ENCODE assay signal across 18 cellular contexts in the genomic region with DNA sequence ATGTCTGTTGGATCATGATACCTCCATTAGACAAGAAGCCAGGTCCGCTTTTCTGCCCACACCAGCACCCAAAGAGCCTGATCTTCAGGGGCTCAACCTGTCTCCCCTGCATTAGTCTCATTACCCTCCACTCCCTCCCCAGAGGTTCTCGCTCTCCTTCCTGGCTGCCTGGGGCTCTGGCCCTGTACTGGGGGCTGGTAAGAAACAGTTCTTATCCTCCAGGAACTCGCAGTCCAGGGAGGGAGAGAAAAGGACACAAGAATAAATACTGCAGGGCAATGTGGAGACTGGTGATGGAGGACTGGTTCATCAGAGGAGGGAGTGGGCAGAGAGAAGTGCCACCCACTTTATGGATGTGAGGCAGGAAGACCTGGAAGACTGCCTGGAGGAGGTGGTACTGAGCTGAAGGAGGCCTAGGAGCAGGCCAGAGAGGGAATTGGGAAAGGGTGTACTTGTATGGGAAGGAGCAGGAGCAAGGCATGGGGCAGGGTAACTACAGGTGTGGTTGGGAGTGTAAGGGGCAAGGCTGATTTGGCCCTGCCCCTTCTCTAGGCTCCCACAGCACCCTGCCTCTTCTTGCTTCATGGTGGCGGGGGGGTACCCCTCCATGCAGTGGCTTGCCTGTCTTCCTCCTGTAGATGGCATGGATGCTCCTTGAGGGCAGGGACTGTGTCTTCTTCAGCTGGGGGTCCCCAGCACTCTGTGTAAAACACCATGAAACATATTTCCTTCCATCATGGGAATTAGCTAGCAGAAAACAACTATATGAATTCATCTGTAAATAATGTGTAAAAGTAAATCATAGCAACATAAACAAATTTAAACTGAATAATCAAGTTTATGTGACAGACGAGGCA. TPM values are rescaled to one million over a fixed set of nuclear protein-coding genes. Genes with fewer than 3 reads are reported as not detected.
"Had no signal": no experiment of that assay in that cellular context is flagged by ENCODE, and none has a peak within 500 bp of the region (broad histone marks: within the 10 kb centered on the region; RNA-seq: fewer than 3 reads in every experiment).

No MANE protein-coding gene starts in this region.

- H3K9me3 ChIP-seq: body of pancreas, psoas muscle, spleen, tibial nerve had no signal

- H3K4me3 Mint-ChIP-seq: activated CD4-positive, alpha-beta memory T cell treated with anti-CD3 and anti-CD28 coated beads, Interleukin-2, amount 10 ng/mL, durations not matched to agents 7 days and 5 days; central memory CD8-positive, alpha-beta T cell; stimulated activated naive B cell treated with anti-CD40 and anti-IgM and Interleukin-4, amounts not matched to agents 10 μg/mL and 1 μg/mL and 100 μg/mL, for 72 hours had no signal

- H3K9me3 Mint-ChIP-seq: activated CD4-positive, alpha-beta memory T cell treated with anti-CD3 and anti-CD28 coated beads, Interleukin-2, amount 10 ng/mL, durations not matched to agents 7 days and 5 days; central memory CD8-positive, alpha-beta T cell; naive thymus-derived CD4-positive, alpha-beta T cell; stimulated activated naive B cell treated with anti-CD40 and anti-IgM and Interleukin-4, amounts not matched to agents 10 μg/mL and 1 μg/mL and 100 μg/mL, for 72 hours had no signal

- DNase-seq: activated CD8-positive, alpha-beta memory T cell treated with anti-CD3 and anti-CD28 coated beads, Interleukin-2, amount 50 U/mL, for 4 hours; activated naive CD4-positive, alpha-beta T cell treated with anti-CD3 and anti-CD28 coated beads, Interleukin-2, amount 50 U/mL, for 16 hours; cortex of kidney; effector CD8-positive, alpha-beta T cell; naive thymus-derived CD4-positive, alpha-beta T cell; spleen had no signal

- H3K27ac ChIP-seq: body of pancreas, psoas muscle, spleen, tibial nerve had no signal

- H3K36me3 ChIP-seq: spleen, tibial nerve had no signal

- ATAC-seq: body of pancreas, psoas muscle, sciatic nerve had no signal

- H3K36me3 Mint-ChIP-seq: stimulated activated naive B cell treated with anti-CD40 and anti-IgM and Interleukin-4, amounts not matched to agents 10 μg/mL and 1 μg/mL and 100 μg/mL, for 72 hours had no signal

- H3K4me3 ChIP-seq: body of pancreas, lung, psoas muscle, spleen, tibial nerve had no signal

- H3K27ac Mint-ChIP-seq: activated CD4-positive, alpha-beta memory T cell treated with anti-CD3 and anti-CD28 coated beads, Interleukin-2, amount 10 ng/mL, durations not matched to agents 7 days and 5 days; naive thymus-derived CD4-positive, alpha-beta T cell; stimulated activated naive B cell treated with anti-CD40 and anti-IgM and Interleukin-4, amounts not matched to agents 10 μg/mL and 1 μg/mL and 100 μg/mL, for 72 hours had no signal

RNA-seq across cellular contexts. Expression of gene LRRC71, which starts 5.0 kb away (rescaled TPM):
- total RNA-seq: activated CD4-positive, alpha-beta memory T cell treated with anti-CD3 and anti-CD28 coated beads, Interleukin-2, amount 10 ng/mL, durations not matched to agents 7 days and 5 days; body of pancreas; epithelial cell of proximal tubule; left colon; naive thymus-derived CD4-positive, alpha-beta T cell; omental fat pad; psoas muscle; T-helper 2 cell treated with Interferon-gamma antibody and Interleukin-4, amounts not matched to agents 100 ng/mL and 5 ng/mL, for 36 hours had no signal
- polyA plus RNA-seq: naive thymus-derived CD4-positive, alpha-beta T cell had no signal
